8 cellular contexts compared by ENCODE assay signal in genomic region chr20:25083773-25084615, GRCh38. TPM values are rescaled to one million over a fixed set of nuclear protein-coding genes. Genes with fewer than 3 reads are reported as not detected.
DNase-seq lines count a peak whose midpoint lies in the region; ATAC-seq and TF ChIP-seq lines count a peak whose summit lies in the region.

No MANE protein-coding gene starts in this region.

- H3K27ac ChIP-seq in WERI-Rb-1: no peak overlapping the region
- no peak overlapping the region for H3K27ac ChIP-seq in upper lobe of right lung

- H3K9me3 ChIP-seq in WERI-Rb-1 (ENCODE audit: severe bottlenecking): no peaks in the 10 kb centered on the region
- no peaks in the 10 kb centered on the region for H3K9me3 ChIP-seq in upper lobe of right lung

- H3K4me3 ChIP-seq in WERI-Rb-1 (ENCODE audit: low read depth, low read length) (peak overlapping the region; percentile 48), iPS-11a (ENCODE audit: low read depth, low read length) (peak overlapping the region; percentile 27), upper lobe of right lung (no peak overlapping the region)

- H3K27me3 ChIP-seq in WERI-Rb-1 (ENCODE audit: insufficient read depth, low read depth, severe bottlenecking): peaks cover 43% of the 10 kb centered on the region
- peaks cover 84% of the 10 kb centered on the region for H3K27me3 ChIP-seq in upper lobe of right lung

- DNase-seq in Right ventricle myocardium superior: no peak
- no peak for DNase-seq in Right ventricle myocardium inferior (ENCODE audit: missing footprints)
- DNase-seq in WERI-Rb-1: peak; percentile 66
- DNase-seq in upper lobe of right lung: no peak
- DNase-seq in germinal center (ENCODE audit: low spot score): no peak

- H3K4me1 ChIP-seq in upper lobe of right lung: peaks cover 7% of the 10 kb centered on the region

- ATAC-seq in Right ventricle myocardium superior (ENCODE audit: poor library complexity): peak; percentile 73
- no peak for ATAC-seq in Right ventricle myocardium inferior
- peak; percentile 64 for ATAC-seq in upper lobe of right lung
- no peak for ATAC-seq in GM21576 (IDR thresholded peaks at IDR 0.05; ENCODE audit: unreplicated experiment)
- no peak for ATAC-seq in HG02870 (IDR thresholded peaks at IDR 0.05; ENCODE audit: unreplicated experiment)

- intact Hi-C loops in Right ventricle myocardium superior (cut with DNase I) (no loop called here), Right ventricle myocardium inferior (cut with DNase I) (no loop called here), upper lobe of right lung (cut with DNase I) (no loop called here)

- TF ChIP-seq CTCF in WERI-Rb-1 (IDR thresholded peaks at IDR 0.05; ENCODE audit: low read depth, low read length) (peak; percentile 81), upper lobe of right lung (IDR thresholded peaks at IDR 0.05) (peak; percentile 39)

- H3K36me3 ChIP-seq in WERI-Rb-1 (no peaks in the 10 kb centered on the region), upper lobe of right lung (no peaks in the 10 kb centered on the region)

RNA-seq across cellular contexts. Expression of gene VSX1, which starts 2.1 kb away (rescaled TPM):
- total RNA-seq in Right ventricle myocardium superior (0.30 TPM), Right ventricle myocardium inferior (0.14 TPM), upper lobe of right lung (not detected)

RNA-seq across cellular contexts. Expression of gene ACSS1, which starts 26.1 kb away (rescaled TPM):
- total RNA-seq in Right ventricle myocardium superior (143 TPM), Right ventricle myocardium inferior (135 TPM), upper lobe of right lung (37.2 TPM)

Comparison
In these comparisons a context has a peak if more than half of its experiments do, and no peak if none do; other contexts are left out.
1. ATAC-seq: peak in Right ventricle myocardium superior (single experiment) and upper lobe of right lung (single experiment); none in Right ventricle myocardium inferior (single experiment), GM21576 (single experiment) and HG02870 (single experiment).